19 cellular contexts compared by ENCODE assay signal in genomic region chr5:26894719-26895263, GRCh38.
DNase-seq lines count a peak whose midpoint lies in the region; ATAC-seq and TF ChIP-seq lines count a peak whose summit lies in the region.
"Had no signal": no experiment of that assay in that cellular context is flagged by ENCODE, and none has a peak within 500 bp of the region (broad histone marks: within the 10 kb centered on the region; RNA-seq: fewer than 3 reads in every experiment).

No MANE protein-coding gene starts in this region.

- H3K4me1 ChIP-seq in BE2C (peaks cover 4% of the 10 kb centered on the region; the same call in 1 of the 2 replicates), PC-3 (ENCODE audit: insufficient read depth, low read length) (peaks cover 27% of the 10 kb centered on the region), foreskin keratinocyte (peaks cover 10% of the 10 kb centered on the region), vagina (no peaks in the 10 kb centered on the region)

- H3K27ac ChIP-seq in PC-3 (ENCODE audit: low read length), result peak overlapping the region; percentile 10
- no peak overlapping the region for H3K27ac ChIP-seq in foreskin keratinocyte
- no peak overlapping the region for H3K27ac ChIP-seq in vagina
- H3K27ac ChIP-seq: hepatocyte, skin epidermis had no signal

- intact Hi-C loops in PC-3 (cut with micrococcal nuclease) (loop anchor here (1.0 kb wide), 1 partner anchor 114 kb away; no protein-coding TSS in a partner anchor), vagina (cut with DNase I) (no loop called here)

- no TSS peak for BruUV-seq in PC-3 (replicated peaks; lab: Mats Ljungman, UMichigan)

- POLR2A ChIA-PET in PC-3 (lab: Charles Lee; ENCODE audit: unreplicated experiment), result no interaction called here

- no peak overlapping the region for H3K9ac ChIP-seq in PC-3 (ENCODE audit: low read length)

- H4K20me1 ChIP-seq in PC-3 (ENCODE audit: low read length), result no peaks in the 10 kb centered on the region

- H3K9me3 ChIP-seq in BE2C (no peaks in the 10 kb centered on the region), PC-3 (ENCODE audit: low read length) (no peaks in the 10 kb centered on the region), vagina (no peaks in the 10 kb centered on the region)

- ATAC-seq in PC-3 (peak; percentile 94), foreskin keratinocyte (peak; percentile 38), HG03025 (IDR thresholded peaks at IDR 0.05; ENCODE audit: low FRiP score, unreplicated experiment) (no peak)
- no peak for ATAC-seq in activated naive CD4-positive, alpha-beta T cell treated with anti-CD3 and anti-CD28 coated beads, Interleukin-2, amount 50 U/mL, for 72 hours
- ATAC-seq: naive thymus-derived CD8-positive, alpha-beta T cell had no signal

- no peaks in the 10 kb centered on the region for H3K9me2 ChIP-seq in PC-3 (replicated peaks; ENCODE audit: low read length)

- TF ChIP-seq POLR2A in vagina (IDR thresholded peaks at IDR 0.05), result no peak

- H3K27ac Mint-ChIP-seq in activated naive CD4-positive, alpha-beta T cell treated with anti-CD3 and anti-CD28 coated beads, Interleukin-2, amount 50 U/mL, for 72 hours, result no peak overlapping the region
- H3K27ac Mint-ChIP-seq: activated CD4-positive, alpha-beta T cell treated with anti-CD3 and anti-CD28 coated beads, Interleukin-2, amount 10 ng/mL, durations not matched to agents 24 days and 14 days; naive thymus-derived CD8-positive, alpha-beta T cell had no signal

- H3K36me3 ChIP-seq in BE2C, result no peaks in the 10 kb centered on the region
- no peaks in the 10 kb centered on the region for H3K36me3 ChIP-seq in PC-3 (ENCODE audit: low read depth, low read length)
- H3K36me3 ChIP-seq in vagina, result no peaks in the 10 kb centered on the region

- H3K9me3 Mint-ChIP-seq in activated naive CD4-positive, alpha-beta T cell treated with anti-CD3 and anti-CD28 coated beads, Interleukin-2, amount 50 U/mL, for 72 hours, result peaks cover 10 to 26% of the 10 kb centered on the region in 2 donors

- H3K79me2 ChIP-seq in PC-3 (ENCODE audit: low read length), result no peaks in the 10 kb centered on the region
- H3K79me2 ChIP-seq: hepatocyte had no signal

- TF ChIP-seq CTCF in BE2C (IDR thresholded peaks at IDR 0.05; ENCODE audit: low read depth, low read length), result peak; percentile 10; the same call in 1 of the 2 replicates
- peak; percentile 49; the same call in 1 of the 2 replicates for TF ChIP-seq CTCF in PC-3 (conservative IDR thresholded peaks at IDR 0.05; ENCODE audit: low read depth, low read length)
- TF ChIP-seq CTCF in foreskin keratinocyte (conservative IDR thresholded peaks at IDR 0.05), result peak; percentile 25
- TF ChIP-seq CTCF in vagina (IDR thresholded peaks at IDR 0.05), result no peak

- H3K4me2 ChIP-seq in PC-3 (ENCODE audit: low read length), result peak overlapping the region; percentile 49
- H3K4me2 ChIP-seq: hepatocyte had no signal

- DNase-seq in BE2C, result no peak
- peak; percentile 50 for DNase-seq in HT1080 (ENCODE audit: low read depth)
- peak; percentile 82 for DNase-seq in PC-3
- peak; percentile 21 to 49 for DNase-seq in foreskin keratinocyte
- DNase-seq in vagina (ENCODE audit: extremely low spot score in 2 of 2), result no peak
- no peak for DNase-seq in activated naive CD4-positive, alpha-beta T cell treated with anti-CD3 and anti-CD28 coated beads, Interleukin-2, amount 50 U/mL, for 72 hours (ENCODE audit: low spot score in 2 of 2)
- no peak for DNase-seq in SKM-1 treated with dmso at 0.1 percent for 144 hours (lab: John Stamatoyannopoulos, UW; ENCODE audit: unreplicated experiment)
- DNase-seq: activated CD4-positive, alpha-beta T cell treated with anti-CD3 and anti-CD28 coated beads, Interleukin-2, amount 10 ng/mL, durations not matched to agents 24 days and 14 days; activated CD8-positive, alpha-beta memory T cell treated with anti-CD3 and anti-CD28 coated beads, Interleukin-2, amount 50 U/mL, for 4 hours; activated effector memory CD4-positive, alpha-beta T cell treated with Interleukin-2 at 50 U/mL for 16 hours; AML-193; kidney; naive thymus-derived CD8-positive, alpha-beta T cell; NCI-H526 treated with DMSO at 0.1 percent for 48 hours; posterior cingulate gyrus; stimulated activated CD4-positive, alpha-beta T cell treated with anti-CD3 and anti-CD28 coated beads, Interleukin-4, amount 100 ng/mL, for 1 hour had no signal

- H3K36me3 Mint-ChIP-seq in activated naive CD4-positive, alpha-beta T cell treated with anti-CD3 and anti-CD28 coated beads, Interleukin-2, amount 50 U/mL, for 72 hours, result no peaks in the 10 kb centered on the region
- H3K36me3 Mint-ChIP-seq: naive thymus-derived CD8-positive, alpha-beta T cell had no signal

- no peak overlapping the region for H2AFZ ChIP-seq in PC-3 (ENCODE audit: low read length)
- H2AFZ ChIP-seq: hepatocyte had no signal

- H3K27me3 ChIP-seq in BE2C (no peaks in the 10 kb centered on the region), PC-3 (ENCODE audit: low read length) (no peaks in the 10 kb centered on the region), foreskin keratinocyte (no peaks in the 10 kb centered on the region), vagina (no peaks in the 10 kb centered on the region)
- H3K27me3 ChIP-seq: hepatocyte had no signal

- no peak overlapping the region for H3K4me3 ChIP-seq in BE2C (ENCODE audit: low read depth, low read length)
- H3K4me3 ChIP-seq in PC-3 (ENCODE audit: low read length), result no peak overlapping the region
- no peak overlapping the region for H3K4me3 ChIP-seq in vagina
- H3K4me3 ChIP-seq: hepatocyte, skin epidermis had no signal

- H3F3A ChIP-seq in PC-3 (ENCODE audit: low read length, unreplicated experiment), result peaks cover 3% of the 10 kb centered on the region

- CTCF ChIA-PET in PC-3 (lab: Charles Lee), result no interaction called here

Comparison
In these comparisons a context has a peak if more than half of its experiments do, and no peak if none do; other contexts are left out.
1. DNase-seq: peak in HT1080 (single experiment), PC-3 (single experiment) and foreskin keratinocyte (2 of 2); none in BE2C (single experiment), vagina (0 of 2), activated naive CD4-positive, alpha-beta T cell treated with anti-CD3 and anti-CD28 coated beads, Interleukin-2, amount 50 U/mL, for 72 hours (0 of 2) and SKM-1 treated with dmso at 0.1 percent for 144 hours (single experiment).
2. CTCF ChIP-seq: peak in BE2C (single experiment), PC-3 (single experiment) and foreskin keratinocyte (single experiment); none in vagina (0 of 3).
3. ATAC-seq: peak in PC-3 (single experiment) and foreskin keratinocyte (single experiment); none in HG03025 (single experiment) and activated naive CD4-positive, alpha-beta T cell treated with anti-CD3 and anti-CD28 coated beads, Interleukin-2, amount 50 U/mL, for 72 hours (0 of 2).